ENCODE assay signal across 1 cellular context in genomic region chr5:14213813-14214585, GRCh38.
TF ChIP-seq lines count a peak whose summit lies in the region.

No MANE protein-coding gene starts in this region.

TF ChIP-seq in GM12878, 131 proteins besides CTCF, POLR2A, EP300 and RAD21 (continued from another document and continues in another):
- TF ChIP-seq NFXL1 (IDR thresholded peaks at IDR 0.05; ENCODE audit: borderline replicate concordance) (no peak), JUNB (IDR thresholded peaks at IDR 0.05) (no peak), NR2F1 (conservative IDR thresholded peaks at IDR 0.05) (no peak), IKZF1 (conservative IDR thresholded peaks at IDR 0.05) (peak; percentile 54), USF1 (IDR thresholded peaks at IDR 0.05; ENCODE audit: borderline replicate concordance, extremely low read length, insufficient read depth, low read depth, low read length) (no peak), KAT2A (conservative IDR thresholded peaks at IDR 0.05; ENCODE audit: control insufficient read depth, low read depth, low read length) (no peak), ZNF687 (IDR thresholded peaks at IDR 0.05) (no peak), YBX1 (IDR thresholded peaks at IDR 0.05) (no peak), MLLT1 (IDR thresholded peaks at IDR 0.05) (no peak), KDM1A (IDR thresholded peaks at IDR 0.05; ENCODE audit: borderline replicate concordance) (no peak), GABPA (IDR thresholded peaks at IDR 0.05; ENCODE audit: low read depth) (no peak), TCF7 (IDR thresholded peaks at IDR 0.05; ENCODE audit: borderline replicate concordance) (no peak), RB1 (IDR thresholded peaks at IDR 0.05; ENCODE audit: borderline replicate concordance) (no peak), E4F1 (IDR thresholded peaks at IDR 0.05; ENCODE audit: borderline replicate concordance, partially characterized antibody) (no peak), LARP7 (IDR thresholded peaks at IDR 0.05) (no peak), SREBF2 (IDR thresholded peaks at IDR 0.05; ENCODE audit: low read length) (no peak), BCLAF1 (IDR thresholded peaks at IDR 0.05) (no peak), TBL1XR1 (IDR thresholded peaks at IDR 0.05; ENCODE audit: low read depth, low read length) (no peak), JUND (IDR thresholded peaks at IDR 0.05; ENCODE audit: low read depth, low read length) (no peak), PRDM15 (CRISPR knock-in tag; IDR thresholded peaks at IDR 0.05) (no peak), MAX (IDR thresholded peaks at IDR 0.05; ENCODE audit: low read depth, low read length) (no peak), CHD2 (IDR thresholded peaks at IDR 0.05; ENCODE audit: borderline replicate concordance, low read depth, low read length) (no peak), MEF2A (IDR thresholded peaks at IDR 0.05; ENCODE audit: insufficient read depth, low read depth, low read length) (no peak), SMAD1 (IDR thresholded peaks at IDR 0.05; ENCODE audit: low read depth, partially characterized antibody) (peak; percentile 59), NBN (IDR thresholded peaks at IDR 0.05) (no peak), TAF1 (IDR thresholded peaks at IDR 0.05; ENCODE audit: borderline replicate concordance, low read depth, low read length) (no peak), ZBTB40 (IDR thresholded peaks at IDR 0.05; ENCODE audit: borderline replicate concordance) (no peak), MYB (IDR thresholded peaks at IDR 0.05; ENCODE audit: borderline replicate concordance, low read depth, low read length) (no peak), HSF1 (IDR thresholded peaks at IDR 0.05; ENCODE audit: low read depth, low read length) (no peak), IRF5 (IDR thresholded peaks at IDR 0.05; ENCODE audit: borderline replicate concordance) (no peak), IKZF2 (IDR thresholded peaks at IDR 0.05) (peak in 1 of 2 experiments; percentile 24; a peak in 2 of 4 replicates), RELA (IDR thresholded peaks at IDR 0.05; ENCODE audit: borderline replicate concordance, partially characterized antibody) (no peak)
